Comparison of ENCODE assay signal across 9 cellular contexts in genomic region chr1:67141827-67142226, GRCh38. TPM values are rescaled to one million over a fixed set of nuclear protein-coding genes. Genes with fewer than 3 reads are reported as not detected.
"Had no signal": no experiment of that assay in that cellular context is flagged by ENCODE, and none has a peak within 500 bp of the region (broad histone marks: within the 10 kb centered on the region; RNA-seq: fewer than 3 reads in every experiment).

No MANE protein-coding gene starts in this region.

RNA-seq across cellular contexts. Expression of gene C1orf141, which starts 7.1 kb away (rescaled TPM):
- total RNA-seq: activated naive CD8-positive, alpha-beta T cell treated with anti-CD3 and anti-CD28 coated beads for 36 hours; activated T-helper 1 cell treated with anti-CD3 and anti-CD28 coated beads, Interleukin-12 subunit alpha, Interleukin-12 subunit beta, Interleukin-2, Interleukin-4 antibody, amounts not matched to agents 30 ng/mL and 10 ng/mL and 1 ng/mL, durations not matched to agents 14 hours and 24 hours and 36 hours; aorta; cerebellum; M059J; PC-9; Right ventricle myocardium inferior; SK-MEL-5; T-helper 2 cell treated with Interferon-gamma antibody and Interleukin-4, amounts not matched to agents 100 ng/mL and 5 ng/mL, for 36 hours had no signal

RNA-seq across cellular contexts. Expression of gene IL23R, which starts 24.4 kb away (rescaled TPM):
- total RNA-seq: cerebellum, PC-9, Right ventricle myocardium inferior had no signal
- polyA plus RNA-seq: aorta had no signal
